Comparison of ENCODE assay signal across 8 cellular contexts in the genomic region with DNA sequence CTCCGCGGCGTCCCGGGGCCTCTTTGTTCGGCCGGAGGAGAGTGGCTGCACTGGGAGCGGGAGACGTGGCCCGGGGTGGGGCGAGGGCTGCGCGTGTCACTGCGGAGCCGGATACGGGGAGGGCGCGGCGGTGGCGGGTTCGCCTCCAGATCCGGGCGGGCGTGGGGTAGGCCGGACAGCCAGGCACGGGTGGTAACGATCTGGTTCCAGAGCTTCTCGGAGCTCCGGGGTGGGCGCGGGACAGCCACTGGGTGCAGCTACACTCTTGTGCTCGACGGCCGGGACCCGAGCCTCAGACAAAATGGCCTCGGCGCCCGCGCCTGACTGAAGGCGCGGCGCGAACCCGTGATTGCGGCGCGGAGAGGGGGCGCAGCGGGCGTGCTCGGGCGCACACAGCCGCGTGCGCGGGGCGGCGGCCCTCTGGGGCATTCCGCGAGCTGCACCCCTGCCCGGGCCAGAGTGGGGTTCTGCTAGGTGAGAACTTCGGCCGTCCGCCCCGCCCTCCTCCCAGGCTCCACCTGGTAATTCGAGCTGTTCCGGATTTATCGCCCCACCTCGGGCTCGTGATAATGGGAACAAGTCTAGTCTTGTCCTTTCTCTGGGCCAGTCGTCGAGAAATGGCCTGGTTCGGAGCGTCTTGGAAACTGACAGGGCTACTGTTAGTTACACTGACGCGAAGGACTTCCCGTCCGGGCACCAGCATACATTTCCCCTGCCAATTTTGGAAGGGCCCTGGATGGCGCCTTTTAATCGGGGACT. TPM values are rescaled to one million over a fixed set of nuclear protein-coding genes. Genes with fewer than 3 reads are reported as not detected.
DNase-seq lines count a peak whose midpoint lies in the region; ATAC-seq and TF ChIP-seq lines count a peak whose summit lies in the region.

No MANE protein-coding gene starts in this region.

- peaks cover 25% of the 10 kb centered on the region for H3K4me1 ChIP-seq in CD8-positive, alpha-beta memory T cell (ENCODE audit: insufficient read depth, low read length)

- ATAC-seq in GM19397 (IDR thresholded peaks at IDR 0.05; ENCODE audit: unreplicated experiment) (peak; percentile 41), HG03565 (IDR thresholded peaks at IDR 0.05; ENCODE audit: unreplicated experiment) (peak; percentile 32)

- TF ChIP-seq CTCF in epithelial cell of proximal tubule (conservative IDR thresholded peaks at IDR 0.05; ENCODE audit: low read depth, low read length): no peak

- peaks cover 31 to 46% (median 43%) of the 10 kb centered on the region in 3 donors for H3K4me1 Mint-ChIP-seq in CD8-positive, alpha-beta memory T cell

- no peaks in the 10 kb centered on the region for H3K9me3 ChIP-seq in CD8-positive, alpha-beta memory T cell (ENCODE audit: low read length)

- H3K27me3 ChIP-seq in CD8-positive, alpha-beta memory T cell (ENCODE audit: insufficient read depth, low read length, poor library complexity, severe bottlenecking): no peaks in the 10 kb centered on the region

- peak overlapping the region; percentile 91 for H3K4me3 ChIP-seq in CD8-positive, alpha-beta memory T cell (ENCODE audit: low read length)
- H3K4me3 ChIP-seq in epithelial cell of proximal tubule (ENCODE audit: low read depth, low read length): peak overlapping the region; percentile 85

- CTCF ChIA-PET in CD8-positive, alpha-beta memory T cell (lab: Charles Lee): interaction anchor here (0.9 to 2.5 kb wide), 8 partner anchors 11 to 191 kb away, joined by 3 to 22 read pairs (median 4); a partner anchor contains a TSS

- H3K27ac ChIP-seq in CD8-positive, alpha-beta memory T cell (ENCODE audit: low read depth, low read length): peak overlapping the region; percentile 87

- POLR2A ChIA-PET in CD8-positive, alpha-beta memory T cell (lab: Charles Lee): interaction anchor here (0.8 to 2.4 kb wide), 3 partner anchors 25 to 119 kb away, joined by 3 to 28 read pairs (median 7); a partner anchor contains a TSS

- DNase-seq in CD8-positive, alpha-beta memory T cell: peak; percentile 55 to 81 (median 73)
- DNase-seq in NOMO-1 treated with dmso at 0.1 percent for 144 hours (lab: John Stamatoyannopoulos, UW; ENCODE audit: unreplicated experiment) (peak; percentile 57), activated T-cell treated with anti-CD3 and anti-CD28 coated beads for 24 hours (ENCODE audit: low read depth) (peak; percentile 55), epithelial cell of proximal tubule (ENCODE audit: low read depth) (no peak), mucosa of gallbladder (ENCODE audit: low spot score) (peak; percentile 90)
- DNase-seq in stimulated activated CD8-positive, alpha-beta memory T cell treated with anti-CD3 and anti-CD28 coated beads, Interleukin-7, amount 100 ng/mL, for 1 hour (ENCODE audit: low read depth in 2 of 2): peak; percentile 24 to 34

- peaks cover 2 to 32% (median 7%) of the 10 kb centered on the region in 3 donors for H3K36me3 Mint-ChIP-seq in CD8-positive, alpha-beta memory T cell

- no peaks in the 10 kb centered on the region for H3K9me3 Mint-ChIP-seq in CD8-positive, alpha-beta memory T cell

- peak overlapping the region; percentile 90 to 100 (median 98) for H3K27ac Mint-ChIP-seq in CD8-positive, alpha-beta memory T cell

- H3K27me3 Mint-ChIP-seq in CD8-positive, alpha-beta memory T cell: peaks cover 0 to 4% of the 10 kb centered on the region in 2 donors

- H3K4me3 Mint-ChIP-seq in CD8-positive, alpha-beta memory T cell: peak overlapping the region; percentile 89 to 100 (median 93)

- peaks cover 13% of the 10 kb centered on the region for H3K36me3 ChIP-seq in CD8-positive, alpha-beta memory T cell (ENCODE audit: insufficient read depth, low read length)

RNA-seq across cellular contexts. Expression of a gene that starts 1.0 kb away (rescaled TPM):
- 100 to 1,000 TPM in 1 of 2 experiments, 10 to 100 TPM in 1; 92.3 to 107 TPM for total RNA-seq in CD8-positive, alpha-beta memory T cell
- polyA plus RNA-seq in CD8-positive, alpha-beta memory T cell: 54.3 TPM
- total RNA-seq in epithelial cell of proximal tubule (10.9 and 17.4 TPM in 2 replicates), mucosa of gallbladder (64.5 TPM)
